Comparison of ENCODE assay signal across 18 cellular contexts in genomic region chr13:33757713-33758112, GRCh38.
DNase-seq lines count a peak whose midpoint lies in the region; ATAC-seq lines count a peak whose summit lies in the region.
"Had no signal": no experiment of that assay in that cellular context is flagged by ENCODE, and none has a peak within 500 bp of the region (broad histone marks: within the 10 kb centered on the region; RNA-seq: fewer than 3 reads in every experiment).

No MANE protein-coding gene starts in this region.

- DNase-seq in NCI-H748 treated with DMSO at 0.1 percent for 48 hours (lab: John Stamatoyannopoulos, UW): peak; percentile 42
- DNase-seq in left cardiac atrium: no peak
- no peak for DNase-seq in NCI-H1105 (lab: John Stamatoyannopoulos, UW)
- no peak for DNase-seq in stimulated activated naive CD4-positive, alpha-beta T cell treated with Interleukin-2 at 50 U/mL for 16 hours (lab: John Stamatoyannopoulos, UW)
- no peak for DNase-seq in activated CD8-positive, alpha-beta memory T cell treated with anti-CD3 and anti-CD28 coated beads for 24 hours
- DNase-seq: activated CD4-positive, alpha-beta memory T cell treated with anti-CD3 and anti-CD28 coated beads for 36 hours; activated naive CD8-positive, alpha-beta T cell treated with anti-CD3 and anti-CD28 coated beads for 36 hours; dermis blood vessel endothelial cell; foreskin fibroblast; GF-D8; KG1; left colon; NCI-H2227 treated with DMSO at 0.1 percent for 48 hours; stimulated activated CD4-positive, alpha-beta T cell treated with anti-CD3 and anti-CD28 coated beads, Interleukin-15, amount 100 ng/mL, for 24 hours had no signal

- ATAC-seq in GM18498 (IDR thresholded peaks at IDR 0.05; ENCODE audit: unreplicated experiment) (peak; percentile 67), GM21390 (IDR thresholded peaks at IDR 0.05; ENCODE audit: unreplicated experiment) (peak; percentile 71), HG03066 (IDR thresholded peaks at IDR 0.05; ENCODE audit: low read depth, unreplicated experiment) (peak; percentile 55), left cardiac atrium (no peak)
- ATAC-seq: left colon; stimulated activated effector memory CD8-positive, alpha-beta T cell treated with anti-CD3 and anti-CD28 coated beads, Interleukin-12 subunit alpha, Interleukin-12 subunit beta, amount 100 ng/mL, for 72 hours had no signal

- intact Hi-C loops in left cardiac atrium (cut with DNase I): no loop called here

Comparison
In these comparisons a context has a peak if more than half of its experiments do, and no peak if none do; other contexts are left out.
1. ATAC-seq: peak in GM18498 (single experiment), GM21390 (single experiment) and HG03066 (single experiment); none in left cardiac atrium (0 of 2).